Comparison of ENCODE assay signal across 16 cellular contexts in genomic region chr7:153628825-153629224, GRCh38.
"Had no signal": no experiment of that assay in that cellular context is flagged by ENCODE, and none has a peak within 500 bp of the region (broad histone marks: within the 10 kb centered on the region; RNA-seq: fewer than 3 reads in every experiment).

No MANE protein-coding gene starts in this region.

- H3K27me3 ChIP-seq: esophagus muscularis mucosa, vagina had no signal

- H3K4me2 ChIP-seq: smooth muscle cell had no signal

- H3K4me3 ChIP-seq: esophagus muscularis mucosa, smooth muscle cell, vagina had no signal

- FAIRE-seq: endothelial cell of umbilical vein, TTC549 had no signal

- H3K36me3 ChIP-seq: esophagus muscularis mucosa, vagina had no signal

- ATAC-seq: natural killer cell treated with Interleukin-12 subunit alpha and Interleukin-12 subunit beta and Interleukin-15 and Interleukin-18, amount 100 ng/mL, for 72 hours; sciatic nerve; stimulated activated naive CD8-positive, alpha-beta T cell treated with anti-CD3 and anti-CD28 coated beads, Interleukin-15, amount 100 ng/mL, for 72 hours had no signal

- H2AFZ ChIP-seq: parathyroid adenoma had no signal

- DNase-seq: activated CD4-positive, alpha-beta T cell treated with anti-CD3 and anti-CD28 coated beads, Interleukin-2, amount 50 U/mL, for 48 hours; dermis blood vessel endothelial cell; effector memory CD4-positive, alpha-beta T cell; immature natural killer cell; kidney glomerular epithelial cell; stimulated activated CD4-positive, alpha-beta T cell treated with anti-CD3 and anti-CD28 coated beads, Interleukin-4, amount 100 ng/mL, for 1 hour; stimulated activated naive CD8-positive, alpha-beta T cell treated with anti-CD3 and anti-CD28 coated beads, Interleukin-15, amount 100 ng/mL, for 72 hours; trophoblast cell had no signal

- H3K4me1 ChIP-seq: esophagus muscularis mucosa, parathyroid adenoma, vagina had no signal

- H3K9ac ChIP-seq: parathyroid adenoma had no signal

- H3K79me2 ChIP-seq: parathyroid adenoma had no signal

- H3K9me3 ChIP-seq: esophagus muscularis mucosa, vagina had no signal

- H3K27ac ChIP-seq: esophagus muscularis mucosa, parathyroid adenoma, vagina had no signal
